ENCODE assay signal across 14 cellular contexts in the genomic region with DNA sequence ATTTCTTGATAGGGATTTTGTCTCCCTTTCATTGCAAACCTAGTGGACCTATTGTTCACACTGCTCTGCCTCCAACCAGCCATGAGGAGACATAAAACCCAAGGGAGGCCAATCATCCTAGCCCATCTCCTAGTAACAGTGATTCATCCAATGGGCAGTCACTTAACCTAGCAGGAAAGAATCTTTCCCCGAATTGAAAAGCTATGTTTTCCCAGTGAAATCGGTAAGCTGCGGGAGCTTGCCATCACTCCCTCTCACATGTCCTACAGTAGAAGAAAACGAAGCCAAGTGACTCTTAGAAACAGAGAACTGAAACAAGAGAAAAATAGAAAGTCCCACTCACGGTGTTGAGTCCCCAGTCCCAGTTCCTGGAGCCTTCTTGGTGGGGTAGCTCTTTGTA.
DNase-seq lines count a peak whose midpoint lies in the region; ATAC-seq and TF ChIP-seq lines count a peak whose summit lies in the region.
"Had no signal": no experiment of that assay in that cellular context is flagged by ENCODE, and none has a peak within 500 bp of the region (broad histone marks: within the 10 kb centered on the region; RNA-seq: fewer than 3 reads in every experiment).

No MANE protein-coding gene starts in this region.

- H3K27ac ChIP-seq in effector memory CD4-positive, alpha-beta T cell (ENCODE audit: insufficient read depth, low read length, poor library complexity, severe bottlenecking) = no peak overlapping the region
- H3K27ac ChIP-seq: HL-60 had no signal

- H3K4me1 ChIP-seq in effector memory CD4-positive, alpha-beta T cell (ENCODE audit: control insufficient read depth, insufficient read depth, low read length, poor library complexity, severe bottlenecking) = no peaks in the 10 kb centered on the region

- H3K36me3 ChIP-seq in effector memory CD4-positive, alpha-beta T cell (ENCODE audit: control insufficient read depth, insufficient read depth, low read length) = no peaks in the 10 kb centered on the region
- H3K36me3 ChIP-seq: upper lobe of left lung had no signal

- no peak for TF ChIP-seq CTCF in AG10803 (conservative IDR thresholded peaks at IDR 0.05; ENCODE audit: low read length)

- no peak overlapping the region for H3K4me3 ChIP-seq in AG10803 (ENCODE audit: low read length)
- H3K4me3 ChIP-seq in effector memory CD4-positive, alpha-beta T cell (ENCODE audit: insufficient read depth, low read depth, low read length, poor library complexity, severe bottlenecking) = no peak overlapping the region
- H3K4me3 ChIP-seq: upper lobe of left lung had no signal

- intact Hi-C loops in Right ventricle myocardium superior (cut with DNase I) = no loop called here

- ATAC-seq in GM21390 (IDR thresholded peaks at IDR 0.05; ENCODE audit: unreplicated experiment) (peak; percentile 86), HG03045 (IDR thresholded peaks at IDR 0.05; ENCODE audit: unreplicated experiment) (no peak), Right ventricle myocardium superior (ENCODE audit: poor library complexity) (no peak), GM21717 (IDR thresholded peaks at IDR 0.05; ENCODE audit: unreplicated experiment) (no peak)

- no peaks in the 10 kb centered on the region for H3K27me3 ChIP-seq in effector memory CD4-positive, alpha-beta T cell (replicated peaks; ENCODE audit: control insufficient read depth, insufficient read depth, low read length, poor library complexity, severe bottlenecking)
- H3K27me3 ChIP-seq: upper lobe of left lung had no signal

- no peaks in the 10 kb centered on the region for H3K9me3 ChIP-seq in effector memory CD4-positive, alpha-beta T cell (ENCODE audit: control insufficient read depth, low read length)
- H3K9me3 ChIP-seq: upper lobe of left lung had no signal

- peak; percentile 75 for DNase-seq in AG10803 (ENCODE audit: low read depth)
- DNase-seq in NCI-H226 = peak; percentile 21
- DNase-seq in glomerular visceral epithelial cell (ENCODE audit: extremely low spot score) = peak; percentile 71
- no peak for DNase-seq in effector memory CD4-positive, alpha-beta T cell
- DNase-seq in Right ventricle myocardium superior = no peak
- DNase-seq: activated CD4-positive, alpha-beta memory T cell treated with anti-CD3 and anti-CD28 coated beads, Interleukin-2, amount 10 ng/mL, durations not matched to agents 7 days and 5 days; DMS153; NCI-H2227 treated with DMSO at 0.1 percent for 48 hours; stimulated activated CD8-positive, alpha-beta memory T cell treated with anti-CD3 and anti-CD28 coated beads, Interleukin-4, amount 100 ng/mL, for 48 hours; upper lobe of left lung had no signal

Comparison
In these comparisons a context has a peak if more than half of its experiments do, and no peak if none do; other contexts are left out.
1. DNase-seq: peak in AG10803 (single experiment), NCI-H226 (single experiment) and glomerular visceral epithelial cell (single experiment); none in effector memory CD4-positive, alpha-beta T cell (0 of 3) and Right ventricle myocardium superior (single experiment).